In genomic region chr15:62850791-62851291, GRCh38 we compare ENCODE assay signal across 10 cellular contexts.
DNase-seq lines count a peak whose midpoint lies in the region; ATAC-seq and TF ChIP-seq lines count a peak whose summit lies in the region.
"Had no signal": no experiment of that assay in that cellular context is flagged by ENCODE, and none has a peak within 500 bp of the region (broad histone marks: within the 10 kb centered on the region; RNA-seq: fewer than 3 reads in every experiment).

No MANE protein-coding gene starts in this region.

- no peaks in the 10 kb centered on the region for H4K20me1 ChIP-seq in GM23248 (ENCODE audit: insufficient read depth)

- 0 out of 2 replicates have a peak overlapping the region, but pooled peaks have one; percentile 12 for H3K9ac ChIP-seq in GM23248

- H3F3A ChIP-seq in GM23248 (ENCODE audit: insufficient read depth) = peaks cover 20% of the 10 kb centered on the region

- H3K27me3 ChIP-seq in GM23248 (replicated peaks; ENCODE audit: insufficient read depth) (no peaks in the 10 kb centered on the region), WERI-Rb-1 (ENCODE audit: insufficient read depth, low read depth, severe bottlenecking) (no peaks in the 10 kb centered on the region)

- peak overlapping the region; percentile 53 for H2AFZ ChIP-seq in GM23248

- H3K36me3 Mint-ChIP-seq in activated T-cell treated with anti-CD3 and anti-CD28 coated beads, Interleukin-2, amount 50 U/mL, for 4 hours (ENCODE audit: insufficient read depth) = no peaks in the 10 kb centered on the region

- no peak overlapping the region for H3K4me3 Mint-ChIP-seq in activated T-cell treated with anti-CD3 and anti-CD28 coated beads, Interleukin-2, amount 50 U/mL, for 4 hours

- in situ Hi-C loops in GM23248 (cut with MboI) = no loop called here

- H3K4me1 Mint-ChIP-seq in activated T-cell treated with anti-CD3 and anti-CD28 coated beads, Interleukin-2, amount 50 U/mL, for 4 hours (ENCODE audit: low read depth) = no peaks in the 10 kb centered on the region

- no peaks in the 10 kb centered on the region for H3K79me2 ChIP-seq in GM23248 (ENCODE audit: insufficient read depth)

- no peaks in the 10 kb centered on the region for H3K9me2 ChIP-seq in GM23248 (ENCODE audit: insufficient read depth)

- H3K36me3 ChIP-seq in GM23248 (ENCODE audit: low read depth) (no peaks in the 10 kb centered on the region), WERI-Rb-1 (no peaks in the 10 kb centered on the region)

- DNase-seq in GM23248 (peak; percentile 74), SW 1271 (lab: John Stamatoyannopoulos, UW) (peak; percentile 59 to 91), glomerular visceral epithelial cell (ENCODE audit: extremely low spot score) (peak; percentile 98), retinal pigment epithelial cell (ENCODE audit: low read depth) (peak; percentile 84), SKM-1 (lab: John Stamatoyannopoulos, UW; ENCODE audit: unreplicated experiment) (no peak), NCI-H1694 treated with DMSO at 0.1 percent for 48 hours (lab: John Stamatoyannopoulos, UW) (no peak), WERI-Rb-1 (no peak)
- no peak for DNase-seq in activated T-cell treated with anti-CD3 and anti-CD28 coated beads, Interleukin-2, amount 50 U/mL, for 4 hours
- DNase-seq: NCI-H1417 treated with DMSO at 0.1 percent for 48 hours; stimulated activated naive CD4-positive, alpha-beta T cell treated with Interleukin-2 at 50 U/mL for 16 hours had no signal

- H3K9me3 Mint-ChIP-seq in activated T-cell treated with anti-CD3 and anti-CD28 coated beads, Interleukin-2, amount 50 U/mL, for 4 hours = no peaks in the 10 kb centered on the region

- TF ChIP-seq CTCF in retinal pigment epithelial cell (conservative IDR thresholded peaks at IDR 0.05; ENCODE audit: low read depth, low read length) (no peak), WERI-Rb-1 (IDR thresholded peaks at IDR 0.05; ENCODE audit: low read depth, low read length) (no peak)

- peak overlapping the region; percentile 57 for H3K27ac ChIP-seq in GM23248
- H3K27ac ChIP-seq in WERI-Rb-1 = no peak overlapping the region

- H3K4me2 ChIP-seq in GM23248 (ENCODE audit: unreplicated experiment) = peak overlapping the region; percentile 38

- H3K9me3 ChIP-seq in GM23248 (ENCODE audit: low read depth) (no peaks in the 10 kb centered on the region), WERI-Rb-1 (ENCODE audit: severe bottlenecking) (no peaks in the 10 kb centered on the region)

- 39 to 53% methylated on average over 9 of the region's 9 CpGs for whole genome bisulfite sequencing in GM23248 (ENCODE audit: low coverage in 1 of 2, low lambda C conversion rate in 2 of 2, missing lambda C conversion rate in 2 of 2), 2 experiments

- peaks cover 14% of the 10 kb centered on the region for H3K27me3 Mint-ChIP-seq in activated T-cell treated with anti-CD3 and anti-CD28 coated beads, Interleukin-2, amount 50 U/mL, for 4 hours (ENCODE audit: low read depth)

- H3K4me1 ChIP-seq in GM23248 (ENCODE audit: insufficient read depth) = peaks cover 50% of the 10 kb centered on the region

- H3K4me3 ChIP-seq in GM23248 (no peak overlapping the region), retinal pigment epithelial cell (ENCODE audit: low read length) (no peak overlapping the region), WERI-Rb-1 (ENCODE audit: low read depth, low read length) (no peak overlapping the region)

- ATAC-seq in activated T-cell treated with anti-CD3 and anti-CD28 coated beads, Interleukin-2, amount 50 U/mL, for 4 hours = no peak

Comparison
In these comparisons a context has a peak if more than half of its experiments do, and no peak if none do; other contexts are left out.
1. DNase-seq: peak in GM23248 (single experiment), SW 1271 (2 of 2), glomerular visceral epithelial cell (single experiment) and retinal pigment epithelial cell (single experiment); none in activated T-cell treated with anti-CD3 and anti-CD28 coated beads, Interleukin-2, amount 50 U/mL, for 4 hours (single experiment), SKM-1 (single experiment), NCI-H1694 treated with DMSO at 0.1 percent for 48 hours (single experiment) and WERI-Rb-1 (single experiment).